9 cellular contexts compared by ENCODE assay signal in the genomic region with DNA sequence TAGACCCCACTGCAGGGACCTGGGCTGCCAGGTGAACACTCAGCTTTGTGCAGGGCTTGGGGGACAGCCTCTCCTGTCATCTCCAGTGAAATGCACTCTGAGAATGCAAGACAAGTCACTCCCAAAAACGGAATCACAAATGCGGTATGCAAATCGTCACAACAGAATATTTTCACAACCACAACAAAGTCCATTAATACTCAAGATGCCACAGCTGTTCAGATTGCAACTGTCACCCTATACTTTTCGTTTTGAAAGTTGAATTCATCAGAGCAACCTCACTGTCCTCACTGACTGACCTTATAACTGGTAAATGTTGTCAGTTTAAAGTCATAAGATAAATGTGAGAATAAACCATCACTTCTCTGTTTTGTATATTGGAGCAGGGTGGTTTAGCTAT. TPM values are rescaled to one million over a fixed set of nuclear protein-coding genes. Genes with fewer than 3 reads are reported as not detected.
DNase-seq lines count a peak whose midpoint lies in the region; ATAC-seq lines count a peak whose summit lies in the region.
"Had no signal": no experiment of that assay in that cellular context is flagged by ENCODE, and none has a peak within 500 bp of the region (broad histone marks: within the 10 kb centered on the region; RNA-seq: fewer than 3 reads in every experiment).

No MANE protein-coding gene starts in this region.

- H3K9me3 Mint-ChIP-seq in activated CD4-positive, alpha-beta T cell treated with anti-CD3 and anti-CD28 coated beads, Interleukin-2, amount 10 ng/mL, durations not matched to agents 7 days and 5 days, result peaks cover 15% of the 10 kb centered on the region
- H3K9me3 Mint-ChIP-seq in effector memory CD8-positive, alpha-beta T cell, result peaks cover 0 to 8% of the 10 kb centered on the region in 2 donors

- peak overlapping the region; percentile 4 for H3K4me3 Mint-ChIP-seq in activated CD4-positive, alpha-beta T cell treated with anti-CD3 and anti-CD28 coated beads, Interleukin-2, amount 10 ng/mL, durations not matched to agents 7 days and 5 days
- peak overlapping the region; percentile 48 to 85 for H3K4me3 Mint-ChIP-seq in effector memory CD8-positive, alpha-beta T cell

- ATAC-seq in GM21423 (IDR thresholded peaks at IDR 0.05; ENCODE audit: unreplicated experiment), result peak; percentile 26
- ATAC-seq in HG03432 (IDR thresholded peaks at IDR 0.05; ENCODE audit: unreplicated experiment), result peak; percentile 43
- ATAC-seq in effector memory CD8-positive, alpha-beta T cell (replicated peaks), result peak; percentile 11
- ATAC-seq: psoas muscle had no signal

- POLR2A ChIA-PET in activated CD4-positive, alpha-beta T cell treated with anti-CD3 and anti-CD28 coated beads, Interleukin-2, amount 10 ng/mL, durations not matched to agents 7 days and 5 days (lab: Charles Lee), result no interaction called here

- peaks cover 2% of the 10 kb centered on the region for H3K27me3 Mint-ChIP-seq in activated CD4-positive, alpha-beta T cell treated with anti-CD3 and anti-CD28 coated beads, Interleukin-2, amount 10 ng/mL, durations not matched to agents 7 days and 5 days
- H3K27me3 Mint-ChIP-seq in effector memory CD8-positive, alpha-beta T cell, result no peaks in the 10 kb centered on the region

- CTCF ChIA-PET in activated CD4-positive, alpha-beta T cell treated with anti-CD3 and anti-CD28 coated beads, Interleukin-2, amount 10 ng/mL, durations not matched to agents 7 days and 5 days (lab: Charles Lee), result no interaction called here

- H3K27ac Mint-ChIP-seq in activated CD4-positive, alpha-beta T cell treated with anti-CD3 and anti-CD28 coated beads, Interleukin-2, amount 10 ng/mL, durations not matched to agents 7 days and 5 days, result peak overlapping the region; percentile 80
- peak overlapping the region; percentile 76 to 97 for H3K27ac Mint-ChIP-seq in effector memory CD8-positive, alpha-beta T cell

- H3K4me1 Mint-ChIP-seq in activated CD4-positive, alpha-beta T cell treated with anti-CD3 and anti-CD28 coated beads, Interleukin-2, amount 10 ng/mL, durations not matched to agents 7 days and 5 days, result peaks cover 72% of the 10 kb centered on the region
- peaks cover 53 to 85% of the 10 kb centered on the region in 2 donors for H3K4me1 Mint-ChIP-seq in effector memory CD8-positive, alpha-beta T cell (ENCODE audit: low read depth in 2 of 2)

- DNase-seq in activated CD4-positive, alpha-beta T cell treated with anti-CD3 and anti-CD28 coated beads, Interleukin-2, amount 10 ng/mL, durations not matched to agents 7 days and 5 days, result peak; percentile 33
- no peak for DNase-seq in activated CD4-positive, alpha-beta T cell treated with anti-CD3 and anti-CD28 coated beads, Interleukin-2, amount 50 U/mL, for 1 hour
- peak in 1 of 3 experiments; percentile 27 for DNase-seq in effector memory CD8-positive, alpha-beta T cell
- DNase-seq in DMS79 treated with DMSO at 0.1 percent for 48 hours (lab: John Stamatoyannopoulos, UW) (no peak), NCI-H748 treated with DMSO at 0.1 percent for 48 hours (lab: John Stamatoyannopoulos, UW) (no peak)
- DNase-seq in activated effector memory CD4-positive, alpha-beta T cell treated with anti-CD3 and anti-CD28 coated beads, Interleukin-2, amount 50 U/mL, for 16 hours, result no peak
- DNase-seq: psoas muscle had no signal

- peaks cover 57% of the 10 kb centered on the region for H3K36me3 Mint-ChIP-seq in activated CD4-positive, alpha-beta T cell treated with anti-CD3 and anti-CD28 coated beads, Interleukin-2, amount 10 ng/mL, durations not matched to agents 7 days and 5 days (ENCODE audit: low read depth)
- H3K36me3 Mint-ChIP-seq in effector memory CD8-positive, alpha-beta T cell (ENCODE audit: insufficient read depth), result peaks cover 16% of the 10 kb centered on the region

RNA-seq across cellular contexts. Expression of a gene that starts 16.6 kb away (rescaled TPM):
- 10 to 100 TPM in 1 of 2 experiments, 1 to 10 TPM in 1; 9.6 to 10.9 TPM for total RNA-seq in activated CD4-positive, alpha-beta T cell treated with anti-CD3 and anti-CD28 coated beads, Interleukin-2, amount 10 ng/mL, durations not matched to agents 7 days and 5 days
- total RNA-seq: psoas muscle had no signal
